Comparison of ENCODE assay signal across 1 cellular context in genomic region chr7:90211391-90212148, GRCh38.
TF ChIP-seq lines count a peak whose summit lies in the region.

Gene STEAP2, plus strand, starts transcription at chr7:90211740. Its CDS starts 13,343 bp downstream, at chr7:90225083.

TF ChIP-seq in GM23338, 12 proteins besides CTCF, POLR2A, EP300 and RAD21 (continued from another document):
- TF ChIP-seq ZNF462 (CRISPR knock-in tag; IDR thresholded peaks at IDR 0.05) (no peak), CREB1 (CRISPR knock-in tag; IDR thresholded peaks at IDR 0.05; ENCODE audit: low read depth) (peak; percentile 67), EZH2phosphoT487 (IDR thresholded peaks at IDR 0.05; ENCODE audit: unreplicated experiment) (no peak), STAT1 (IDR thresholded peaks at IDR 0.05; ENCODE audit: unreplicated experiment) (no peak), ZNF114 (CRISPR knock-in tag; IDR thresholded peaks at IDR 0.05) (no peak), REST (IDR thresholded peaks at IDR 0.05; ENCODE audit: unreplicated experiment) (no peak), ZNF331 (CRISPR knock-in tag; IDR thresholded peaks at IDR 0.05; ENCODE audit: low read depth) (no peak), ETS1 (IDR thresholded peaks at IDR 0.05) (no peak)
